ENCODE assay signal across 27 cellular contexts in the genomic region with DNA sequence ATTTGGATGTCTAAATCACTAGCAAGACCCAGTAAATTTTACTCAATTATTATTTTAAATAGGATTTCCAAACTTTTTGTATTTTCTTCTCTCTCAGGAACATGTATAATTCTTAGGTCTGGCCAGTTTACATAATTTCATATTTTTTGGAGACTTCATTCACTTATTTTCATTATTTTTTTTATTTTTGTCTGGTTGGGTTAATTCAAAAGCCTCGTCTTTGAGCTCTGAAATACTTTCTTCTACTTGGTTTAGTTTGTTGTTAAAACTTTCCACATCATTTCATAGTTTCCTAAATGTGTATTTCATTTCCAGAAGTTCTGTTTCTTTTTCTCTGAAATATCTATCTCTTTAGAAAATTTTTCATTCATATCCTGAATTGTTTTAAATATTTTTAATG.
"Had no signal": no experiment of that assay in that cellular context is flagged by ENCODE, and none has a peak within 500 bp of the region (broad histone marks: within the 10 kb centered on the region; RNA-seq: fewer than 3 reads in every experiment).

No MANE protein-coding gene starts in this region.

- H3K27me3 ChIP-seq: neutrophil, right lobe of liver, stomach, thyroid gland, tibial nerve, upper lobe of left lung, vagina had no signal

- FAIRE-seq: urothelium cell line had no signal

- H3K9ac ChIP-seq: parathyroid adenoma had no signal

- H3K9me3 ChIP-seq: neutrophil, psoas muscle, right lobe of liver, thoracic aorta, thyroid gland, upper lobe of left lung, vagina had no signal

- H3K4me1 ChIP-seq: parathyroid adenoma, psoas muscle, right lobe of liver, stomach, thyroid gland, tibial nerve, upper lobe of left lung, vagina had no signal

- H3K36me3 ChIP-seq: neutrophil, right lobe of liver, stomach, thoracic aorta, thyroid gland, tibial nerve, upper lobe of left lung, vagina had no signal

- H3K27ac ChIP-seq: neutrophil, parathyroid adenoma, psoas muscle, right lobe of liver, skin epidermis, stomach, thoracic aorta, thyroid gland, tibial nerve, upper lobe of left lung, vagina had no signal

- H2AFZ ChIP-seq: parathyroid adenoma had no signal

- H3K4me3 ChIP-seq: psoas muscle, right lobe of liver, skin epidermis, stomach, thoracic aorta, thyroid gland, tibial nerve, upper lobe of left lung, vagina had no signal

- ATAC-seq: naive thymus-derived CD8-positive, alpha-beta T cell; natural killer cell treated with Interleukin-12 subunit alpha and Interleukin-12 subunit beta and Interleukin-15 and Interleukin-18, amount 100 ng/mL, for 72 hours; psoas muscle; right cardiac atrium; right lobe of liver; stimulated activated effector memory CD8-positive, alpha-beta T cell treated with anti-CD3 and anti-CD28 coated beads, Interleukin-12 subunit alpha, Interleukin-12 subunit beta, amount 100 ng/mL, for 72 hours; stimulated activated naive B cell treated with anti-CD40 and anti-IgM and Interleukin-4, amounts not matched to agents 10 μg/mL and 1 μg/mL and 100 μg/mL, for 72 hours had no signal

- H3K79me2 ChIP-seq: parathyroid adenoma had no signal

- DNase-seq: naive B cell; naive thymus-derived CD8-positive, alpha-beta T cell; nephron progenitor cell; nucleus accumbens; posterior cingulate gyrus; psoas muscle; right cardiac atrium; right lobe of liver; stimulated activated CD4-positive, alpha-beta T cell treated with anti-CD3 and anti-CD28 coated beads, Interleukin-15, amount 100 ng/mL, for 24 hours; stimulated activated CD4-positive, alpha-beta T cell treated with anti-CD3 and anti-CD28 coated beads, Interleukin-2, amount 100 ng/mL, for 24 hours; stimulated activated CD4-positive, alpha-beta T cell treated with anti-CD3 and anti-CD28 coated beads, Interleukin-2, amount 100 ng/mL, for 48 hours; stimulated activated CD4-positive, alpha-beta T cell treated with anti-CD3 and anti-CD28 coated beads, Interleukin-4, amount 100 ng/mL, for 24 hours; stimulated activated naive B cell treated with anti-CD40 and anti-IgM and Interleukin-4, amounts not matched to agents 10 μg/mL and 1 μg/mL and 100 μg/mL, for 72 hours; stimulated activated naive CD4-positive, alpha-beta T cell treated with Interleukin-2 at 50 U/mL for 16 hours; stomach; thyroid gland; trophoblast cell; upper lobe of left lung had no signal
